1 cellular context compared by ENCODE assay signal in genomic region chr1:61093525-61094137, GRCh38.
TF ChIP-seq lines count a peak whose summit lies in the region.

No MANE protein-coding gene starts in this region.

TF ChIP-seq in HepG2, 621 proteins besides CTCF, POLR2A, EP300 and RAD21:
- 0 out of 2 replicates have a peak, but pooled peaks have one; percentile 32 for TF ChIP-seq CBFB (CRISPR knock-in tag; IDR thresholded peaks at IDR 0.05)
- 0 out of 2 replicates have a peak, but pooled peaks have one; percentile 19 for TF ChIP-seq ZKSCAN1 (IDR thresholded peaks at IDR 0.05; ENCODE audit: low read length)
- no peak for TF ChIP-seq CENPX (CRISPR knock-in tag; IDR thresholded peaks at IDR 0.05)
- TF ChIP-seq CCDC6 (CRISPR knock-in tag; IDR thresholded peaks at IDR 0.05): no peak
